ENCODE assay signal across 9 cellular contexts in genomic region chr9:72149231-72149975, GRCh38. TPM values are rescaled to one million over a fixed set of nuclear protein-coding genes. Genes with fewer than 3 reads are reported as not detected.
DNase-seq lines count a peak whose midpoint lies in the region; ATAC-seq, FAIRE-seq and TF ChIP-seq lines count a peak whose summit lies in the region.
"Had no signal": no experiment of that assay in that cellular context is flagged by ENCODE, and none has a peak within 500 bp of the region (broad histone marks: within the 10 kb centered on the region; RNA-seq: fewer than 3 reads in every experiment).

Gene GDA (plus strand): TSS chr9:72149440. CDS start chr9:72149560, 120 bp downstream.

- peaks cover 3% of the 10 kb centered on the region; the same call in 1 of the 2 replicates for H4K20me1 ChIP-seq in HCT116 (ENCODE audit: insufficient read depth)
- no peaks in the 10 kb centered on the region for H4K20me1 ChIP-seq in GM12878 (ENCODE audit: control insufficient read depth, insufficient read depth)

- peak; percentile 80 for ATAC-seq in HCT116
- ATAC-seq in GM12878 = peak; percentile 41
- ATAC-seq in activated CD8-positive, alpha-beta memory T cell treated with anti-CD3 and anti-CD28 coated beads, Interleukin-2, amount 10 ng/mL, durations not matched to agents 7 days and 5 days = no peak

- TF ChIP-seq CTCF in CD14-positive monocyte (IDR thresholded peaks at IDR 0.05) (no peak), HCT116 (IDR thresholded peaks at IDR 0.05 in 2 of 3, conservative IDR thresholded peaks at IDR 0.05 in 1 of 3; ENCODE audit: borderline replicate concordance in 1 of 3, insufficient read depth in 1 of 3, low read depth in 2 of 3, low read length in 2 of 3) (no peak), GM12878 (IDR thresholded peaks at IDR 0.05 in 2 of 3, conservative IDR thresholded peaks at IDR 0.05 in 1 of 3; ENCODE audit: control insufficient read depth in 2 of 3, extremely low read depth in 1 of 3, insufficient read depth in 1 of 3, low read depth in 3 of 3, low read length in 3 of 3) (no peak)

- no peaks in the 10 kb centered on the region for H3K9me2 ChIP-seq in HCT116 (ENCODE audit: insufficient read depth)

- POLR2A ChIA-PET in HCT116 (lab: Charles Lee) (interaction anchor here (1.3 to 1.6 kb wide), 2 partner anchors 11 to 110 kb away, joined by 3 read pairs; no protein-coding TSS in a partner anchor), GM12878 (lab: Charles Lee) (no interaction called here)

- no peak for FAIRE-seq in GM12878 (lab: Jason Lieb, UNC)

- TF ChIP-seq EP300 in GM12878 (IDR thresholded peaks at IDR 0.05; ENCODE audit: borderline replicate concordance in 1 of 2, control insufficient read depth in 1 of 2, low read depth in 2 of 2, low read length in 2 of 2) = no peak

- H3K4me3 ChIP-seq in HCT116 (replicated peaks in 1 of 2; ENCODE audit: low read depth in 1 of 2, low read length in 2 of 2) (peak within 1 kb of the TSS; percentile 79 to 84), GM12878 (no peak within 1 kb of the TSS), mesenchymal stem cell (ENCODE audit: insufficient read depth in 1 of 2, low read depth in 1 of 2, low read length in 2 of 2) (peak within 1 kb of the TSS in 1 of 2 experiments; percentile 61)

- no peak within 1 kb of the TSS for H4K91ac ChIP-seq in mesenchymal stem cell (ENCODE audit: low read length)

- no peak within 1 kb of the TSS for H4K8ac ChIP-seq in mesenchymal stem cell (ENCODE audit: low read length)

- H3K27ac ChIP-seq in HCT116 (ENCODE audit: low read depth, low read length) (peak within 1 kb of the TSS; percentile 84), GM12878 (ENCODE audit: control insufficient read depth, insufficient read depth) (no peak within 1 kb of the TSS), mesenchymal stem cell (ENCODE audit: low read length, poor library complexity, severe bottlenecking) (no peak within 1 kb of the TSS)

- H3K4me2 ChIP-seq in HCT116 (ENCODE audit: low read length) (peak within 1 kb of the TSS; percentile 77), GM12878 (ENCODE audit: control insufficient read depth, insufficient read depth) (no peak within 1 kb of the TSS), mesenchymal stem cell (ENCODE audit: low read length, poor library complexity, severe bottlenecking) (peak within 1 kb of the TSS; percentile 12)

- H3K36me3 ChIP-seq in HCT116 (ENCODE audit: control insufficient read depth in 1 of 2, insufficient read depth in 2 of 2, low read length in 2 of 2) (peaks cover 0 to 6% of the 10 kb centered on the region in 2 experiments; a peak in 1 of 4 replicates), GM12878 (ENCODE audit: control insufficient read depth in 2 of 2, insufficient read depth in 2 of 2, low read length in 1 of 2) (no peaks in the 10 kb centered on the region), mesenchymal stem cell (ENCODE audit: control insufficient read depth in 1 of 2, insufficient read depth in 2 of 2, low read depth in 1 of 2, low read length in 2 of 2) (no peaks in the 10 kb centered on the region)

- TF ChIP-seq RAD21 in HCT116 (IDR thresholded peaks at IDR 0.05; ENCODE audit: low read depth) (0 out of 2 replicates have a peak, but pooled peaks have one; percentile 4), GM12878 (IDR thresholded peaks at IDR 0.05; ENCODE audit: insufficient read depth, low read depth, low read length) (no peak)

- peak within 1 kb of the TSS; percentile 96 for H3K9ac ChIP-seq in HCT116 (ENCODE audit: low read length)
- no peak within 1 kb of the TSS for H3K9ac ChIP-seq in GM12878 (ENCODE audit: control insufficient read depth, insufficient read depth, low read length)
- H3K9ac ChIP-seq in mesenchymal stem cell (ENCODE audit: low read length) = no peak within 1 kb of the TSS

- H3K4ac ChIP-seq in mesenchymal stem cell (ENCODE audit: low read depth in 1 of 2, low read length in 2 of 2) = no peak within 1 kb of the TSS

- H2AK5ac ChIP-seq in mesenchymal stem cell (ENCODE audit: low read length, severe bottlenecking) = no peak within 1 kb of the TSS

- H3K4me1 ChIP-seq in HCT116 (ENCODE audit: control insufficient read depth in 1 of 2, insufficient read depth in 2 of 2, low read length in 2 of 2) (peaks cover 45 to 75% of the 10 kb centered on the region in 2 experiments), GM12878 (ENCODE audit: control insufficient read depth, insufficient read depth, low read length) (no peaks in the 10 kb centered on the region; the same call in 1 of the 2 replicates), mesenchymal stem cell (ENCODE audit: control insufficient read depth, insufficient read depth, low read depth, low read length) (peaks cover 5% of the 10 kb centered on the region)

- H3K36me3 Mint-ChIP-seq in CD14-positive monocyte = no peaks in the 10 kb centered on the region
- H3K36me3 Mint-ChIP-seq in activated CD8-positive, alpha-beta memory T cell treated with anti-CD3 and anti-CD28 coated beads, Interleukin-2, amount 10 ng/mL, durations not matched to agents 7 days and 5 days = no peaks in the 10 kb centered on the region

- no peak within 1 kb of the TSS for H3K14ac ChIP-seq in mesenchymal stem cell (ENCODE audit: low read length in 2 of 2)

- H3K18ac ChIP-seq in mesenchymal stem cell (ENCODE audit: low read depth in 1 of 2, low read length in 2 of 2) = no peak within 1 kb of the TSS

- peaks cover 47 to 56% (median 48%) of the 10 kb centered on the region in 3 donors for H3K27me3 Mint-ChIP-seq in CD14-positive monocyte (ENCODE audit: low read depth in 3 of 3)
- peaks cover 37% of the 10 kb centered on the region for H3K27me3 Mint-ChIP-seq in activated CD8-positive, alpha-beta memory T cell treated with anti-CD3 and anti-CD28 coated beads, Interleukin-2, amount 10 ng/mL, durations not matched to agents 7 days and 5 days

- no peaks in the 10 kb centered on the region for H3K79me1 ChIP-seq in mesenchymal stem cell (replicated peaks; ENCODE audit: low read length, poor library complexity, severe bottlenecking)

- DNase-seq in CD14-positive monocyte (ENCODE audit: low spot score) (no peak), HCT116 (ENCODE audit: low read depth, low spot score) (peak; percentile 68), GM12878 (ENCODE audit: low read depth, low spot score) (no peak), mesenchymal stem cell (no peak), NCI-H524 treated with DMSO at 0.1 percent for 48 hours (lab: John Stamatoyannopoulos, UW) (no peak), UCSD-AML1 (lab: John Stamatoyannopoulos, UW; ENCODE audit: unreplicated experiment) (no peak), NK-92 (lab: John Stamatoyannopoulos, UW; ENCODE audit: unreplicated experiment) (no peak)
- DNase-seq in activated CD8-positive, alpha-beta memory T cell treated with anti-CD3 and anti-CD28 coated beads, Interleukin-2, amount 10 ng/mL, durations not matched to agents 7 days and 5 days = no peak

- CTCF ChIA-PET in HCT116 (lab: Charles Lee) = interaction anchor here (1.0 to 1.6 kb wide), 2 partner anchors 110 to 122 kb away, joined by 3 to 6 read pairs; no protein-coding TSS in a partner anchor
- CTCF ChIA-PET in GM12878 (lab: Yijun Ruan, JAX) = interaction anchor here (1.6 kb wide), 1 partner anchor 110 kb away, joined by 3 read pairs; no protein-coding TSS in a partner anchor
- CTCF ChIA-PET in activated CD8-positive, alpha-beta memory T cell treated with anti-CD3 and anti-CD28 coated beads, Interleukin-2, amount 10 ng/mL, durations not matched to agents 7 days and 5 days (lab: Charles Lee) = no interaction called here

- intact Hi-C loops in CD14-positive monocyte (cut with micrococcal nuclease) = no loop called here
- intact Hi-C loops in HCT116 (cut with micrococcal nuclease) = loop anchor here (5.0 kb wide), 1 partner anchor 112 kb away; no protein-coding TSS in a partner anchor
- intact Hi-C loops in GM12878 (cut with micrococcal nuclease; ENCODE audit: unreplicated experiment) = no loop called here

- peaks cover 9% of the 10 kb centered on the region for H3K4me1 Mint-ChIP-seq in CD14-positive monocyte
- peaks cover 4% of the 10 kb centered on the region for H3K4me1 Mint-ChIP-seq in activated CD8-positive, alpha-beta memory T cell treated with anti-CD3 and anti-CD28 coated beads, Interleukin-2, amount 10 ng/mL, durations not matched to agents 7 days and 5 days

- peak within 1 kb of the TSS; percentile 41 to 86 for H3K4me3 Mint-ChIP-seq in CD14-positive monocyte
- H3K4me3 Mint-ChIP-seq in activated CD8-positive, alpha-beta memory T cell treated with anti-CD3 and anti-CD28 coated beads, Interleukin-2, amount 10 ng/mL, durations not matched to agents 7 days and 5 days = no peak within 1 kb of the TSS

- no peak within 1 kb of the TSS for H2BK120ac ChIP-seq in mesenchymal stem cell (ENCODE audit: low read depth, low read length)

- no peak within 1 kb of the TSS for H2BK15ac ChIP-seq in mesenchymal stem cell (ENCODE audit: low read depth, poor library complexity, severe bottlenecking)

- no peak within 1 kb of the TSS for H2AFZ ChIP-seq in HCT116 (ENCODE audit: low read depth, low read length, poor library complexity, severe bottlenecking)
- H2AFZ ChIP-seq in GM12878 (ENCODE audit: control insufficient read depth, low read depth, low read length) = no peak within 1 kb of the TSS
- H2AFZ ChIP-seq in mesenchymal stem cell (ENCODE audit: low read depth, low read length) = peak within 1 kb of the TSS; percentile 61

- TF ChIP-seq POLR2A in HCT116 (IDR thresholded peaks at IDR 0.05; ENCODE audit: borderline replicate concordance, extremely low read depth, insufficient read depth, insufficient read length) = no peak
- no peak for TF ChIP-seq POLR2A in GM12878 (IDR thresholded peaks at IDR 0.05; ENCODE audit: low read depth, low read length)

- peaks cover 0 to 6% (median 5%) of the 10 kb centered on the region in 7 donors for H3K9me3 Mint-ChIP-seq in CD14-positive monocyte
- no peaks in the 10 kb centered on the region for H3K9me3 Mint-ChIP-seq in activated CD8-positive, alpha-beta memory T cell treated with anti-CD3 and anti-CD28 coated beads, Interleukin-2, amount 10 ng/mL, durations not matched to agents 7 days and 5 days (ENCODE audit: low read depth)

- peaks cover 44% of the 10 kb centered on the region for H3K79me2 ChIP-seq in HCT116 (ENCODE audit: insufficient read depth, low read length)
- no peaks in the 10 kb centered on the region for H3K79me2 ChIP-seq in GM12878 (ENCODE audit: control insufficient read depth, insufficient read depth, low read length)

- BruUV-seq in HCT116 (replicated peaks; lab: Mats Ljungman, UMichigan) = no TSS peak
- BruUV-seq in GM12878 (replicated peaks; lab: Mats Ljungman, UMichigan) = no TSS peak

- in situ Hi-C loops in GM12878 (cut with MboI) = no loop called here

- RAD21 ChIA-PET in HCT116 (lab: Charles Lee; ENCODE audit: low non-redundant PET in 1 of 2, low total read pairs in 2 of 2, uncharacterized antibody in 2 of 2, unreplicated experiment in 2 of 2) (interaction anchor here in 1 of 2 experiments (0.8 kb wide), 1 partner anchor 171 kb away, joined by 3 read pairs; no protein-coding TSS in a partner anchor), GM12878 (lab: Charles Lee; ENCODE audit: unreplicated experiment) (no interaction called here)

- H3K27ac Mint-ChIP-seq in CD14-positive monocyte = no peak within 1 kb of the TSS
- no peak within 1 kb of the TSS for H3K27ac Mint-ChIP-seq in activated CD8-positive, alpha-beta memory T cell treated with anti-CD3 and anti-CD28 coated beads, Interleukin-2, amount 10 ng/mL, durations not matched to agents 7 days and 5 days

- 20% methylated on average over 66 of the region's 70 CpGs for WGBS in GM12878 (ENCODE audit: insufficient coverage, insufficient replicate concordance, low lambda C conversion rate, missing lambda C conversion rate)
- 5% methylated on average over 68 of the region's 70 CpGs for WGBS in mesenchymal stem cell

- no peak within 1 kb of the TSS for H2BK12ac ChIP-seq in mesenchymal stem cell (ENCODE audit: low read length in 2 of 2)

- no peaks in the 10 kb centered on the region for H3K9me3 ChIP-seq in HCT116 (ENCODE audit: control insufficient read depth in 1 of 2, insufficient read depth in 1 of 2, low read depth in 1 of 2, low read length in 2 of 2)
- no peaks in the 10 kb centered on the region for H3K9me3 ChIP-seq in GM12878 (replicated peaks; ENCODE audit: control insufficient read depth, insufficient read depth, low read length)
- no peaks in the 10 kb centered on the region for H3K9me3 ChIP-seq in mesenchymal stem cell (ENCODE audit: control insufficient read depth, low read length)

- H3K23ac ChIP-seq in mesenchymal stem cell (ENCODE audit: low read length in 2 of 2) = no peak within 1 kb of the TSS

- H3K27me3 ChIP-seq in HCT116 (ENCODE audit: insufficient read depth, low read length) = no peaks in the 10 kb centered on the region
- peaks cover 2 to 3% of the 10 kb centered on the region in 2 experiments; a peak in 2 of 4 replicates for H3K27me3 ChIP-seq in GM12878 (replicated peaks in 1 of 2; ENCODE audit: control insufficient read depth in 2 of 2, insufficient read depth in 2 of 2, low read length in 1 of 2)
- peaks cover 29 to 38% of the 10 kb centered on the region in 2 experiments for H3K27me3 ChIP-seq in mesenchymal stem cell (ENCODE audit: control insufficient read depth in 1 of 2, insufficient read depth in 1 of 2, low read length in 2 of 2)

- no peak within 1 kb of the TSS for H2BK5ac ChIP-seq in mesenchymal stem cell (ENCODE audit: low read depth, low read length, poor library complexity, severe bottlenecking)

- SMC1A ChIA-PET in GM12878 (lab: Charles Lee; ENCODE audit: uncharacterized antibody, unreplicated experiment) = no interaction called here

RNA-seq across cellular contexts. Expression of gene GDA, which starts in this region (rescaled TPM):
- polyA plus RNA-seq in CD14-positive monocyte (not detected), GM12878 (2011; rRNA removed) (17.9 and 27.2 TPM in 2 replicates), GM12878 (2014; fragmentation: Illumina TruSeq; extraction: Trizol) (0.47 and 1.4 TPM in 2 replicates), GM12878 (2014; fragmentation: Nextera tagmentation; extraction: Ambion mirVana) (under 1 TPM; 0.23 to 0.49 TPM), GM12878 (2014; rRNA removed) (0.19 and 0.20 TPM in 2 replicates), GM12878 (2016; fragmentation: Nextera tagmentation; extraction: Ambion mirVana) (not detected)
- total RNA-seq in HCT116 (2021; ENCODE audit: unreplicated experiment) (49.4 TPM), GM12878 (2014; rRNA removed) (0.56 and 0.87 TPM in 2 replicates), GM12878 (2014; rRNA removed; fragmentation: Illumina TruSeq; extraction: Trizol) (0.28 and 0.45 TPM in 2 replicates), GM12878 (2021) (0.27 and 0.72 TPM in 2 replicates)
- polyA plus RNA-seq in HCT116 (2012) = 8.2 and 11.8 TPM in 2 replicates
- total RNA-seq in GM12878 (2013; cell fraction: nucleolus; rRNA removed) = 0.51 and 0.63 TPM in 2 replicates
- not detected for polyA plus RNA-seq in GM12878 (2011; ENCODE audit: low read depth)
- 4.4 and 5.6 TPM in 2 replicates for polyA plus RNA-seq in GM12878 (2011; cell fraction: cytosol; rRNA removed)
- polyA plus RNA-seq in GM12878 (2011; cell fraction: nucleus; rRNA removed) = 12.1 and 12.9 TPM in 2 replicates
- 0.07 TPM in 1 of 2 replicates, not detected in the other for polyA plus RNA-seq in GM12878 (2012)
- 8.1 and 10.0 TPM in 2 replicates for polyA minus RNA-seq in GM12878 (2011; rRNA and poly(A)+ RNA removed)
- 5.9 and 7.8 TPM in 2 replicates for polyA minus RNA-seq in GM12878 (2011; cell fraction: cytosol; rRNA and poly(A)+ RNA removed)
- polyA minus RNA-seq in GM12878 (2011; cell fraction: nucleus; rRNA and poly(A)+ RNA removed) = 5.1 and 5.3 TPM in 2 replicates
- polyA plus RNA-seq in mesenchymal stem cell (2013, experiment 1 of 2) = not detected
- polyA plus RNA-seq in mesenchymal stem cell (2013, experiment 2 of 2) = not detected
- not detected for total RNA-seq in activated CD8-positive, alpha-beta memory T cell treated with anti-CD3 and anti-CD28 coated beads, Interleukin-2, amount 10 ng/mL, durations not matched to agents 7 days and 5 days
- total RNA-seq: pulmonary artery endothelial cell had no signal

Comparison
In these comparisons a context has a peak if more than half of its experiments do, and no peak if none do; other contexts are left out.
1. RNA of gene GDA (total RNA-seq): 49.4 TPM in HCT116 (single experiment); 0.27 to 0.87 TPM in GM12878 and not detected in activated CD8-positive, alpha-beta memory T cell treated with anti-CD3 and anti-CD28 coated beads, Interleukin-2, amount 10 ng/mL, durations not matched to agents 7 days and 5 days; every median in the first group is over 10 times any median in the second.